24 cellular contexts compared by ENCODE assay signal in the genomic region with DNA sequence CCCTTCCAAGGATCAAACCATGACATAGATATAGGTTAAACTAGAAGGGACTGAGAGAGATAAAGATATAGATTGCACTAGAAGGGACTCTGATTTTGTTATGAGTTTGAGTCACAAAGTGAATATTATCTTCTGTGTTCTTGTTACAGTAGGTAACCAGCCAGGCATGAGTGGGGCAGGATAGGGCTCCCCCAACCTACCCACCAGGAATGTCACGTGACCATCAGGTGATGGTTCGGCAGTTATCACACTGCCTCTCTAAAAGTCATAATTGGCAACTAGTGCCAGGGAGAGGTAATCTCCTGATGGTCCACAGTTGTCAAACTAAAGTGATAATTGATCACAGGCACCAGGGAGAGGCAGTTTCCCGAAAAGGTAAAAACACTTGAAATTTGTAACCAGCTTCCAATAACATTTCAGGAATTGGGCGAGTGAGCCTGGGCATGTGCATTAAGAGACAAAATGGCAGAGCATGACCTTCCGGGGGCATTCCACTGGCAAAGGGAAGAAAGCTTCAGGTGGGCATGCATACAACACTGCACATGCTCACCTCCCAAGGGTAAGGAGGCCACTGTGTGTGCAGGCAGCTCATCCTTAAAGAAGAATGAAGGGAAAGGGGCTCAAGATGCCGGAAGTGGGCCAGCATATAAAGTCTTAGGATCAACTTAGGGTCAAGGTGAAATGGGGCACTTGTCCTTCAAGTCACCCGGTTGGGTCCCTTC.
DNase-seq lines count a peak whose midpoint lies in the region; ATAC-seq, FAIRE-seq and TF ChIP-seq lines count a peak whose summit lies in the region.
"Had no signal": no experiment of that assay in that cellular context is flagged by ENCODE, and none has a peak within 500 bp of the region (broad histone marks: within the 10 kb centered on the region; RNA-seq: fewer than 3 reads in every experiment).

No MANE protein-coding gene starts in this region.

- H3K79me1 ChIP-seq in mesendoderm (ENCODE audit: low read length), result no peaks in the 10 kb centered on the region

- H3K4me3 ChIP-seq in HepG2 (replicated peaks in 1 of 3; ENCODE audit: insufficient read depth in 1 of 3, low read depth in 2 of 3, low read length in 3 of 3) (no peak overlapping the region), right lobe of liver (no peak overlapping the region), K562 (no peak overlapping the region), mesendoderm (ENCODE audit: low read length) (no peak overlapping the region)
- H3K4me3 ChIP-seq: A549, HAP-1 had no signal

- no peaks in the 10 kb centered on the region for H3K36me3 ChIP-seq in HepG2 (replicated peaks in 1 of 2; ENCODE audit: control insufficient read depth in 1 of 2, insufficient read depth in 2 of 2, low read length in 2 of 2)
- H3K36me3 ChIP-seq in right lobe of liver, result no peaks in the 10 kb centered on the region
- H3K36me3 ChIP-seq in K562 (ENCODE audit: control insufficient read depth, insufficient read depth, low read length), result peaks cover 37% of the 10 kb centered on the region
- no peaks in the 10 kb centered on the region for H3K36me3 ChIP-seq in mesendoderm (ENCODE audit: control insufficient read depth, insufficient read depth, low read length)
- H3K36me3 ChIP-seq: HAP-1 had no signal

- H3K27ac ChIP-seq in HepG2 (ENCODE audit: extremely low read length, insufficient read depth, low read length) (no peak overlapping the region), right lobe of liver (no peak overlapping the region), K562 (ENCODE audit: extremely low read depth, low read depth, low read length) (no peak overlapping the region), mesendoderm (ENCODE audit: low read depth, low read length) (peak overlapping the region; percentile 36)
- H3K27ac ChIP-seq: 22Rv1, A549, C4-2B, HL-60 had no signal

- no peak overlapping the region for H2BK15ac ChIP-seq in mesendoderm (replicated peaks; ENCODE audit: low read depth)

- TF ChIP-seq CTCF in HepG2 (CRISPR knock-in tag; IDR thresholded peaks at IDR 0.05) (no peak), right lobe of liver (IDR thresholded peaks at IDR 0.05) (no peak), K562 (IDR thresholded peaks at IDR 0.05 in 2 of 3, conservative IDR thresholded peaks at IDR 0.05 in 1 of 3; ENCODE audit: insufficient read depth in 2 of 3, low read depth in 1 of 3, low read length in 3 of 3) (no peak)

- no peaks in the 10 kb centered on the region for H3K9me3 Mint-ChIP-seq in activated naive CD8-positive, alpha-beta T cell treated with anti-CD3 and anti-CD28 coated beads, Interleukin-2, amount 50 U/mL, for 24 hours
- H3K9me3 Mint-ChIP-seq: CD4-positive, alpha-beta T cell had no signal

- H2BK120ac ChIP-seq in mesendoderm (ENCODE audit: low read depth, low read length), result no peak overlapping the region

- no peak overlapping the region for H4K5ac ChIP-seq in mesendoderm (ENCODE audit: low read length)

- H3K9me1 ChIP-seq in K562 (ENCODE audit: control insufficient read depth, insufficient read depth, low read length), result no peaks in the 10 kb centered on the region

- H4K20me1 ChIP-seq in HepG2 (ENCODE audit: insufficient read depth, low read length) (no peaks in the 10 kb centered on the region), K562 (replicated peaks; ENCODE audit: control insufficient read depth, insufficient read depth, low read length) (no peaks in the 10 kb centered on the region)

- no peak overlapping the region for H3K18ac ChIP-seq in mesendoderm (ENCODE audit: low read length)

- TF ChIP-seq RAD21 in HepG2 (CRISPR knock-in tag; IDR thresholded peaks at IDR 0.05) (no peak), K562 (CRISPR knock-in tag; conservative IDR thresholded peaks at IDR 0.05 in 1 of 2, IDR thresholded peaks at IDR 0.05 in 1 of 2) (no peak)

- peak overlapping the region; percentile 42 for H3K56ac ChIP-seq in mesendoderm (ENCODE audit: low read length)

- H3K27me3 Mint-ChIP-seq in activated naive CD8-positive, alpha-beta T cell treated with anti-CD3 and anti-CD28 coated beads, Interleukin-2, amount 50 U/mL, for 24 hours, result no peaks in the 10 kb centered on the region
- H3K27me3 Mint-ChIP-seq: CD4-positive, alpha-beta T cell had no signal

- H3K79me2 ChIP-seq in HepG2 (ENCODE audit: insufficient read depth, low read length), result no peaks in the 10 kb centered on the region
- peaks cover 81% of the 10 kb centered on the region for H3K79me2 ChIP-seq in K562 (ENCODE audit: control insufficient read depth, insufficient read depth, low read length)
- no peaks in the 10 kb centered on the region for H3K79me2 ChIP-seq in mesendoderm (ENCODE audit: control insufficient read depth, insufficient read depth, low read length)

- H3K27me3 ChIP-seq in HepG2 (ENCODE audit: control insufficient read depth in 1 of 2, insufficient read depth in 2 of 2, low read length in 2 of 2) (no peaks in the 10 kb centered on the region), right lobe of liver (no peaks in the 10 kb centered on the region), K562 (ENCODE audit: control insufficient read depth in 2 of 2, insufficient read depth in 2 of 2, low read length in 2 of 2) (no peaks in the 10 kb centered on the region), mesendoderm (ENCODE audit: insufficient read depth, low read length, poor library complexity) (no peaks in the 10 kb centered on the region)

- H3K4me1 Mint-ChIP-seq in activated naive CD8-positive, alpha-beta T cell treated with anti-CD3 and anti-CD28 coated beads, Interleukin-2, amount 50 U/mL, for 24 hours, result no peaks in the 10 kb centered on the region

- no peaks in the 10 kb centered on the region for H3K9me3 ChIP-seq in HepG2 (ENCODE audit: low read length)
- no peaks in the 10 kb centered on the region for H3K9me3 ChIP-seq in right lobe of liver
- no peaks in the 10 kb centered on the region for H3K9me3 ChIP-seq in K562 (replicated peaks; ENCODE audit: control insufficient read depth, insufficient read depth, low read depth, low read length)
- H3K9me3 ChIP-seq: A549, Caco-2, HAP-1 had no signal

- H2BK5ac ChIP-seq in mesendoderm (ENCODE audit: low read length), result no peak overlapping the region

- no peak overlapping the region for H3K27ac Mint-ChIP-seq in activated naive CD8-positive, alpha-beta T cell treated with anti-CD3 and anti-CD28 coated beads, Interleukin-2, amount 50 U/mL, for 24 hours
- H3K27ac Mint-ChIP-seq: CD4-positive, alpha-beta T cell had no signal

- DNase-seq in HepG2 (ENCODE audit: low spot score), result no peak
- DNase-seq in right lobe of liver, result no peak
- no peak for DNase-seq in K562 (ENCODE audit: extremely low read depth in 1 of 4, low spot score in 3 of 4)
- DNase-seq in mesendoderm, result no peak
- DNase-seq in activated naive CD8-positive, alpha-beta T cell treated with anti-CD3 and anti-CD28 coated beads, Interleukin-2, amount 50 U/mL, for 24 hours, result no peak
- no peak for DNase-seq in Kasumi-1 (lab: John Stamatoyannopoulos, UW)
- DNase-seq: AML-193; Caco-2; CD4-positive, alpha-beta T cell; DMS153; DMS79; GDM1; GOT3; IMR-90; KG1 had no signal

- in situ Hi-C loops in HepG2 (cut with HindIII; ENCODE audit: extremely low pct_ligation_motif_present, low pct_unique_long_range_greater_than_20kb), result no loop called here
- in situ Hi-C loops in K562 (cut with MboI), result no loop called here

- ATAC-seq in HepG2 (no peak), right lobe of liver (no peak), K562 (no peak), HG03039 (IDR thresholded peaks at IDR 0.05; ENCODE audit: unreplicated experiment) (no peak)
- ATAC-seq in activated naive CD8-positive, alpha-beta T cell treated with anti-CD3 and anti-CD28 coated beads, Interleukin-2, amount 50 U/mL, for 24 hours, result no peak
- ATAC-seq: A549 had no signal

- H3K36me3 Mint-ChIP-seq in activated naive CD8-positive, alpha-beta T cell treated with anti-CD3 and anti-CD28 coated beads, Interleukin-2, amount 50 U/mL, for 24 hours (ENCODE audit: low read depth), result no peaks in the 10 kb centered on the region

- H3K23ac ChIP-seq in mesendoderm (ENCODE audit: low read length), result no peak overlapping the region

- no peak overlapping the region for H2AK5ac ChIP-seq in mesendoderm (ENCODE audit: low read length)

- TF ChIP-seq POLR2A in HepG2 (IDR thresholded peaks at IDR 0.05; ENCODE audit: insufficient read depth in 1 of 2, low read depth in 2 of 2, low read length in 2 of 2), result no peak
- TF ChIP-seq POLR2A in right lobe of liver (IDR thresholded peaks at IDR 0.05), result no peak
- no peak for TF ChIP-seq POLR2A in K562 (conservative IDR thresholded peaks at IDR 0.05)

- H3K4me2 ChIP-seq in HepG2 (ENCODE audit: low read depth, low read length), result no peak overlapping the region
- no peak overlapping the region for H3K4me2 ChIP-seq in K562 (ENCODE audit: insufficient read depth, low read length)
- H3K4me2 ChIP-seq in mesendoderm (ENCODE audit: low read length), result no peak overlapping the region
- H3K4me2 ChIP-seq: A549 had no signal

- TF ChIP-seq EP300 in HepG2 (IDR thresholded peaks at IDR 0.05; ENCODE audit: low read depth in 2 of 2, low read length in 2 of 2) (no peak), HepG2 (CRISPR knock-in tag; IDR thresholded peaks at IDR 0.05; ENCODE audit: borderline replicate concordance) (no peak), K562 (IDR thresholded peaks at IDR 0.05; ENCODE audit: low read length) (no peak)

- CTCF ChIA-PET in HepG2 (lab: Yijun Ruan, JAX; ENCODE audit: low intra/inter-chr PET ratio, low total read pairs), result no interaction called here
- CTCF ChIA-PET in K562 (lab: Yijun Ruan, JAX; ENCODE audit: low intra/inter-chr PET ratio), result no interaction called here

- H3K4me1 ChIP-seq in HepG2 (ENCODE audit: insufficient read depth, low read length) (no peaks in the 10 kb centered on the region), right lobe of liver (no peaks in the 10 kb centered on the region), K562 (replicated peaks in 1 of 2; ENCODE audit: control insufficient read depth in 2 of 2, insufficient read depth in 2 of 2, low read length in 2 of 2) (peaks cover 0 to 18% of the 10 kb centered on the region in 2 experiments; a peak in 3 of 5 replicates), mesendoderm (ENCODE audit: control insufficient read depth, low read depth, low read length) (no peaks in the 10 kb centered on the region)
- H3K4me1 ChIP-seq: A549, Caco-2 had no signal

- H3K9ac ChIP-seq in HepG2 (ENCODE audit: insufficient read depth, low read depth, low read length) (no peak overlapping the region), K562 (ENCODE audit: insufficient read depth in 1 of 2, low read depth in 2 of 2, low read length in 2 of 2) (no peak overlapping the region), mesendoderm (ENCODE audit: low read length) (no peak overlapping the region)

- H3K4me3 Mint-ChIP-seq in activated naive CD8-positive, alpha-beta T cell treated with anti-CD3 and anti-CD28 coated beads, Interleukin-2, amount 50 U/mL, for 24 hours, result no peak overlapping the region
- H3K4me3 Mint-ChIP-seq: CD4-positive, alpha-beta T cell had no signal

- WGBS in HepG2 (ENCODE audit: low lambda C conversion rate), result 4% methylated on average over 2 of the region's 7 CpGs
- 88% methylated on average over 4 of the region's 7 CpGs for WGBS in right lobe of liver (ENCODE audit: insufficient coverage, low coverage, low lambda C conversion rate, missing lambda C conversion rate)
- WGBS in K562 (ENCODE audit: insufficient coverage, low coverage, missing lambda C conversion rate), result 50% methylated on average over 7 of the region's 7 CpGs
- no CpG with 5 or more reads among the region's 7 CpGs for WGBS in mesendoderm (ENCODE audit: extremely low coverage, insufficient coverage, low lambda C conversion rate)

- H2AFZ ChIP-seq in HepG2 (ENCODE audit: low read length), result no peak overlapping the region
- H2AFZ ChIP-seq in K562 (ENCODE audit: low read depth, low read length), result no peak overlapping the region

- H3K4ac ChIP-seq in mesendoderm (ENCODE audit: low read depth, low read length), result no peak overlapping the region

- BruUV-seq in HepG2 (replicated peaks; lab: Mats Ljungman, UMichigan), result no TSS peak
- BruUV-seq in K562 (replicated peaks; lab: Mats Ljungman, UMichigan), result no TSS peak

- intact Hi-C loops in HepG2 (cut with micrococcal nuclease; ENCODE audit: unreplicated experiment), result no loop called here
- intact Hi-C loops in right lobe of liver (cut with DNase I), result no loop called here
- intact Hi-C loops in K562 (cut with micrococcal nuclease), result no loop called here

- no peak for FAIRE-seq in HepG2 (lab: Jason Lieb, UNC)
- no peak for FAIRE-seq in K562 (lab: Jason Lieb, UNC)
- FAIRE-seq: A549, D721Med, GM12892, GM18507 had no signal

- H4K8ac ChIP-seq in mesendoderm (ENCODE audit: low read depth, low read length), result no peak overlapping the region

- POLR2A ChIA-PET in HepG2 (lab: Yijun Ruan, JAX) (no interaction called here), K562 (lab: Yijun Ruan, JAX) (no interaction called here)

Comparison
In these comparisons a context has a peak if more than half of its experiments do, and no peak if none do; other contexts are left out.
1. Of the 241 proteins assayed by ChIP-seq in both HepG2 and K562: peak only in HepG2: none; only in K562: BHLHE40 and TFE3; in both: RAD51; in neither: 237; mixed calls (peak in some experiments, not most) for 1.